ENCODE assay signal across 8 cellular contexts in genomic region chr3:51391075-51391565, GRCh38. TPM values are rescaled to one million over a fixed set of nuclear protein-coding genes. Genes with fewer than 3 reads are reported as not detected.
DNase-seq lines count a peak whose midpoint lies in the region; ATAC-seq and TF ChIP-seq lines count a peak whose summit lies in the region.

TSS of gene RBM15B (plus strand) at chr3:51391285. CDS start at chr3:51391400, 115 bp downstream.

- H3K36me3 ChIP-seq in adrenal gland (replicated peaks in 1 of 2) (peaks cover 0 to 55% of the 10 kb centered on the region in 2 donors), heart right ventricle (peaks cover 0 to 81% (median 36%) of the 10 kb centered on the region in 9 donors)

- POLR2A ChIA-PET in T-cell (lab: Charles Lee): no interaction called here

- H3K4me3 ChIP-seq in GM12875 (ENCODE audit: low read depth, low read length): peak within 1 kb of the TSS; percentile 57
- H3K4me3 ChIP-seq in adrenal gland: peak within 1 kb of the TSS; percentile 25 to 99 (median 50)
- peak within 1 kb of the TSS; percentile 36 to 76 (median 68) for H3K4me3 ChIP-seq in heart right ventricle

- H3K27ac ChIP-seq in adrenal gland (peak within 1 kb of the TSS; percentile 53 to 97 (median 82)), heart right ventricle (peak within 1 kb of the TSS; percentile 61 to 97 (median 90))

- no peaks in the 10 kb centered on the region for H3K27me3 Mint-ChIP-seq in T-cell

- H3K4me3 Mint-ChIP-seq in T-cell: peak within 1 kb of the TSS; percentile 74 to 81 (median 75)

- no peaks in the 10 kb centered on the region for H3K9me3 Mint-ChIP-seq in T-cell

- H3K9me3 ChIP-seq in adrenal gland (replicated peaks in 1 of 3) (no peaks in the 10 kb centered on the region), heart right ventricle (no peaks in the 10 kb centered on the region)

- 0% methylated on average over 7 to 83 of the region's 83 CpGs for WGBS in adrenal gland, 4 donors
- WGBS in heart right ventricle, 2 donors: 0 to 1% methylated on average over 82 to 83 of the region's 83 CpGs

- H3K4me1 ChIP-seq in adrenal gland (replicated peaks in 1 of 2) (peaks cover 14 to 75% of the 10 kb centered on the region in 2 donors), heart right ventricle (peaks cover 33 to 91% (median 85%) of the 10 kb centered on the region in 9 donors)

- intact Hi-C loops in adrenal gland (cut with DNase I): loop anchor here in 1 of 2 donors (10.0 kb wide), 2 partner anchors 104 to 284 kb away; partner anchors contain the start of gene TEX264
- intact Hi-C loops in heart right ventricle (cut with DNase I): loop anchor here in 8 of 10 donors (5.0 to 10.0 kb wide), 5 partner anchors 106 to 294 kb away; partner anchors contain the start of genes TEX264 (in 3 of the 8) and DCAF1 (in 2 of the 8)
- intact Hi-C loops in posterior vena cava (cut with DNase I): no loop called here

- peaks cover 29% of the 10 kb centered on the region for H3K36me3 Mint-ChIP-seq in T-cell

- TF ChIP-seq CTCF in GM12875 (IDR thresholded peaks at IDR 0.05; ENCODE audit: borderline replicate concordance, insufficient read depth, low read depth, low read length) (peak; percentile 95), adrenal gland (IDR thresholded peaks at IDR 0.05) (peak in 4 of 6 experiments; percentile 76 to 95 (median 90)), heart right ventricle (IDR thresholded peaks at IDR 0.05) (peak in 7 of 9 donors; percentile 90 to 99 (median 92))

- peak; percentile 85 to 90 for TF ChIP-seq POLR2A in adrenal gland (IDR thresholded peaks at IDR 0.05)

- H3K27me3 ChIP-seq in adrenal gland: no peaks in the 10 kb centered on the region
- H3K27me3 ChIP-seq in heart right ventricle: no peaks in the 10 kb centered on the region

- ATAC-seq in HG02763 (IDR thresholded peaks at IDR 0.05; ENCODE audit: unreplicated experiment): peak; percentile 88
- ATAC-seq in T-cell (replicated peaks in 1 of 4): peak; percentile 89 to 91 (median 91)
- peak; percentile 94 to 98 (median 97) for ATAC-seq in heart right ventricle

- peak within 1 kb of the TSS; percentile 83 to 85 for H3K27ac Mint-ChIP-seq in T-cell

- peaks cover 55 to 77% (median 74%) of the 10 kb centered on the region in 3 donors for H3K4me1 Mint-ChIP-seq in T-cell

- DNase-seq in NCI-H1417 treated with DMSO at 0.1 percent for 48 hours (lab: John Stamatoyannopoulos, UW) (peak; percentile 23), T-cell (peak; percentile 92 to 98 (median 95)), adrenal gland (peak; percentile 98 to 99 (median 98)), heart right ventricle (peak; percentile 97 to 98), posterior vena cava (ENCODE audit: low spot score) (peak; percentile 100), ureter (ENCODE audit: low spot score) (peak; percentile 98)

- CTCF ChIA-PET in T-cell (lab: Charles Lee): no interaction called here

RNA-seq across cellular contexts. Expression of gene RBM15B, which starts in this region (rescaled TPM):
- total RNA-seq in T-cell (10 to 100 TPM; 29.2 to 41.3 (median 38.4) TPM), adrenal gland (10 to 100 TPM; 23.6 to 36.6 (median 28.0) TPM), heart right ventricle (10 to 100 TPM; 11.3 to 17.1 (median 13.7) TPM), posterior vena cava (10 to 100 TPM; 20.2 to 22.7 TPM), ureter (34.3 TPM)
- polyA plus RNA-seq in adrenal gland (10 to 100 TPM in 1 of 3 donors, 1 to 10 TPM in 2; 8.0 to 13.5 (median 8.3) TPM), heart right ventricle (10 to 100 TPM in 1 of 2 donors, 1 to 10 TPM in 1; 3.6 to 10.4 TPM)

Comparison
In these comparisons a context has a peak if more than half of its experiments do, and no peak if none do; other contexts are left out.
1. Peak in every context shown above with its lines: DNase-seq, ATAC-seq, H3K4me3 ChIP-seq and H3K27ac ChIP-seq.
2. DNase-seq: peak in every context shown above with its lines; median percentile 100 in posterior vena cava; 98 in adrenal gland; 98 in ureter; 98 in heart right ventricle; 95 in T-cell; 23 in NCI-H1417 treated with DMSO at 0.1 percent for 48 hours.
3. intact Hi-C loops: an anchor here in heart right ventricle (5.0 to 10.0 kb wide); none called in posterior vena cava.